8 cellular contexts compared by ENCODE assay signal in the genomic region with DNA sequence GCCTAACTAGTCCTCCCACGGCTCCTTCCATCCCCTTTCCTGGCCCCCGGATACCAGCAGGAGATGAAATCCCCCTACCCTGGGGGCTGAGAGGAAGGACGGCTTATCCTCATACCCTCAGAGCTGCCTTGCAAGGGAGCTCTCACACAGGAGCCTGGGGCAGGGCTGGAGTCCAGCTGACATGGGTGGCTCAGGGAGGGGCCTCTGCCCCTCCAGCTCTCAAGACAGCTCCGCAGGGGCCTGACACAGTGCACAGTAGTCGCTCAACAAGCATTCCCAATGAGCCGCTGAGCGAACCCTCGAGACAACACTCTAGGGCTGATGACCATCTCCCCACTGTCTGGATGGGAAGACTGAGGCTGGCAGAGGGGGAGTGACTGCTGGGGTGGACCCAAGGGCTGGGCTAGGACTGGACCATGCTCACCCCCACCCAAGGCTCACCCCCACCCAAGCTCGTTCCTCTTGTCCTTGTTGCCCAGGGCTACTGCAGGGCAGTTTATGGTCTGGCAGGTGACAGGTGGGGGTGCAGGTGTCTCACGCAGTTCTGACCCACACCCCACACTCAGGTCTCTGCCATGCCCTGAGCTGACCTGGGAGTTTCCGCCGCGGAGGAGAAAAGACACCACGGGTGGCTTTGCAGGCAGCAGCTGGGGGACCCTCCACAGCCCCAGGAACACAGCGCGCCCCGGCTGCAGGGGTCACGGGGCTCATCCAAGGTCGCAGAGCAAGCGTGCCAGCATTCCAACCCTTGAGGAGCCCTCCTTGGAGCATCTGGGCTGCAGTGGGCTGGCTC. TPM values are rescaled to one million over a fixed set of nuclear protein-coding genes. Genes with fewer than 3 reads are reported as not detected.
A peak's percentile ranks its signal among the peaks of the same experiment; 100 is the strongest.
DNase-seq lines count a peak whose midpoint lies in the region; ATAC-seq and TF ChIP-seq lines count a peak whose summit lies in the region.

No MANE protein-coding gene starts in this region.

- TF ChIP-seq CTCF in GM06990 (IDR thresholded peaks at IDR 0.05; ENCODE audit: insufficient read depth, low read length, poor library complexity, severe bottlenecking) (no peak), VCaP (conservative IDR thresholded peaks at IDR 0.05) (no peak), fibroblast of lung (conservative IDR thresholded peaks at IDR 0.05 in 1 of 2, IDR thresholded peaks at IDR 0.05 in 1 of 2; ENCODE audit: low read depth in 1 of 2, low read length in 2 of 2) (no peak), sigmoid colon (IDR thresholded peaks at IDR 0.05) (no peak)

- no peaks in the 10 kb centered on the region for H4K20me1 ChIP-seq in fibroblast of lung (ENCODE audit: control insufficient read depth, extremely low read depth, insufficient read depth, low read length)

- H3K9ac ChIP-seq in fibroblast of lung (ENCODE audit: insufficient read depth, low read length), result peak overlapping the region; percentile 42

- TF ChIP-seq POLR2A in sigmoid colon (IDR thresholded peaks at IDR 0.05), result peak in 1 of 2 donors; percentile 5

- H3K36me3 ChIP-seq in GM06990 (ENCODE audit: control insufficient read depth, insufficient read depth, low read length) (peaks cover 12% of the 10 kb centered on the region), fibroblast of lung (ENCODE audit: control insufficient read depth, insufficient read depth, low read length) (peaks cover 7% of the 10 kb centered on the region), sigmoid colon (peaks cover 0 to 6% (median 3%) of the 10 kb centered on the region in 4 donors)

- peaks cover 52% of the 10 kb centered on the region for H3K4me1 ChIP-seq in fibroblast of lung (ENCODE audit: control insufficient read depth, extremely low read depth, insufficient read depth, low read length)
- peaks cover 0 to 74% (median 64%) of the 10 kb centered on the region in 4 donors for H3K4me1 ChIP-seq in sigmoid colon

- no peak for DNase-seq in GM06990 (ENCODE audit: extremely low read depth, insufficient read length)
- DNase-seq in fibroblast of lung (ENCODE audit: low read depth in 2 of 2), result no peak
- no peak for DNase-seq in sigmoid colon
- no peak for DNase-seq in NK-92 treated with Interleukin-12 subunit alpha and Interleukin-12 subunit beta, amount 100 ng/mL, for 24 hours (lab: John Stamatoyannopoulos, UW)
- DNase-seq in AG08395 (ENCODE audit: low spot score), result no peak

- intact Hi-C loops in sigmoid colon (cut with DNase I), result no loop called here

- H3K27me3 ChIP-seq in GM06990 (replicated peaks; ENCODE audit: control insufficient read depth, insufficient read depth, low read length) (no peaks in the 10 kb centered on the region), fibroblast of lung (ENCODE audit: control insufficient read depth, insufficient read depth, low read length) (no peaks in the 10 kb centered on the region), sigmoid colon (no peaks in the 10 kb centered on the region)

- H3K9me3 ChIP-seq in fibroblast of lung (ENCODE audit: control insufficient read depth, insufficient read depth, low read depth, low read length) (no peaks in the 10 kb centered on the region), sigmoid colon (no peaks in the 10 kb centered on the region)

- H3K4me3 ChIP-seq in GM06990 (replicated peaks; ENCODE audit: low read depth, low read length), result peak overlapping the region; percentile 92
- H3K4me3 ChIP-seq in fibroblast of lung (replicated peaks in 1 of 4; ENCODE audit: control extremely low read depth in 1 of 4, insufficient read depth in 1 of 4, low read depth in 3 of 4, low read length in 4 of 4), result peak overlapping the region; percentile 60 to 90 (median 73)
- peak overlapping the region in 3 of 4 donors; percentile 89 to 95 (median 89) for H3K4me3 ChIP-seq in sigmoid colon

- peak overlapping the region; percentile 90 for H3K27ac ChIP-seq in VCaP
- no peak overlapping the region for H3K27ac ChIP-seq in fibroblast of lung (ENCODE audit: insufficient read depth, low read length)
- peak overlapping the region; percentile 97 to 100 (median 98) for H3K27ac ChIP-seq in sigmoid colon

- ATAC-seq in HG02973 (IDR thresholded peaks at IDR 0.05; ENCODE audit: unreplicated experiment) (no peak), GM19351 (IDR thresholded peaks at IDR 0.05; ENCODE audit: unreplicated experiment) (no peak)

- H3K4me2 ChIP-seq in fibroblast of lung (ENCODE audit: extremely low read depth, insufficient read depth, low read length), result peak overlapping the region; percentile 99

- 16 to 64% methylated on average over 20 of the region's 20 CpGs for WGBS in sigmoid colon, 2 donors

- H2AFZ ChIP-seq in fibroblast of lung (ENCODE audit: low read length), result no peak overlapping the region

- no peak for TF ChIP-seq EP300 in sigmoid colon (IDR thresholded peaks at IDR 0.05)

- peaks cover 72% of the 10 kb centered on the region for H3K79me2 ChIP-seq in fibroblast of lung (ENCODE audit: control insufficient read depth, insufficient read depth, low read length)

RNA-seq across cellular contexts. Expression of gene ZBTB7A, which starts 3.9 kb away (rescaled TPM):
- total RNA-seq in fibroblast of lung (11.8 and 17.7 TPM in 2 replicates), sigmoid colon (10 to 100 TPM; 35.4 to 53.2 (median 44.8) TPM)
- polyA plus RNA-seq in fibroblast of lung (4.7 and 4.9 TPM in 2 replicates), sigmoid colon (10 to 100 TPM; 22.8 to 39.1 (median 23.8) TPM)
- 19.0 and 19.4 TPM in 2 replicates for polyA plus RNA-seq in fibroblast of lung (2012)
- polyA minus RNA-seq in fibroblast of lung (ENCODE audit: low replicate concordance), result 8.2 and 10.5 TPM in 2 replicates

RNA-seq across cellular contexts. Expression of gene PIAS4, which starts 55.2 kb away (rescaled TPM):
- total RNA-seq in fibroblast of lung, result 12.1 and 14.9 TPM in 2 replicates
- polyA plus RNA-seq in fibroblast of lung, result 6.6 and 7.3 TPM in 2 replicates
- 13.9 and 16.1 TPM in 2 replicates for polyA plus RNA-seq in fibroblast of lung (2012)
- polyA minus RNA-seq in fibroblast of lung (ENCODE audit: low replicate concordance), result 27.9 and 34.3 TPM in 2 replicates
- total RNA-seq in sigmoid colon, result 10 to 100 TPM; 16.5 to 29.9 (median 19.3) TPM
- polyA plus RNA-seq in sigmoid colon, result 10 to 100 TPM in 2 of 3 donors, 1 to 10 TPM in 1; 7.2 to 21.8 (median 15.0) TPM
